In genomic region chr9:136044207-136044970, GRCh38 we compare ENCODE assay signal across 2 cellular contexts.
TF ChIP-seq lines count a peak whose summit lies in the region.

No MANE protein-coding gene starts in this region.

TF ChIP-seq in SK-N-SH, 30 proteins besides CTCF, POLR2A, EP300 and RAD21 (continued from another document):
- TF ChIP-seq, protein P1, sequence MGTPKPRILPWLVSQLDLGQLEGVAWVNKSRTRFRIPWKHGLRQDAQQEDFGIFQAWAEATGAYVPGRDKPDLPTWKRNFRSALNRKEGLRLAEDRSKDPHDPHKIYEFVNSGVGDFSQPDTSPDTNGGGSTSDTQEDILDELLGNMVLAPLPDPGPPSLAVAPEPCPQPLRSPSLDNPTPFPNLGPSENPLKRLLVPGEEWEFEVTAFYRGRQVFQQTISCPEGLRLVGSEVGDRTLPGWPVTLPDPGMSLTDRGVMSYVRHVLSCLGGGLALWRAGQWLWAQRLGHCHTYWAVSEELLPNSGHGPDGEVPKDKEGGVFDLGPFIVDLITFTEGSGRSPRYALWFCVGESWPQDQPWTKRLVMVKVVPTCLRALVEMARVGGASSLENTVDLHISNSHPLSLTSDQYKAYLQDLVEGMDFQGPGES (IDR thresholded peaks at IDR 0.05; ENCODE audit: low read depth, low read length): no peak
- no peak for TF ChIP-seq ZBTB33 (IDR thresholded peaks at IDR 0.05; ENCODE audit: borderline replicate concordance, low read depth)
- TF ChIP-seq JUND (IDR thresholded peaks at IDR 0.05): no peak
- no peak for TF ChIP-seq EZH2phosphoT487 (IDR thresholded peaks at IDR 0.05; ENCODE audit: borderline replicate concordance, low read depth)
- no peak for TF ChIP-seq ELF1 (IDR thresholded peaks at IDR 0.05)

TF ChIP-seq in SK-N-SH treated with all-trans-retinoic acid at 6 μM for 48 hours, 23 proteins besides CTCF, POLR2A, EP300 and RAD21 (continued from another document):
- no peak for TF ChIP-seq ZNF8 (CRISPR knock-in tag; IDR thresholded peaks at IDR 0.05)
- no peak for TF ChIP-seq ESRRG (CRISPR knock-in tag; IDR thresholded peaks at IDR 0.05)
- TF ChIP-seq ARNTL (CRISPR knock-in tag; IDR thresholded peaks at IDR 0.05; ENCODE audit: borderline replicate concordance, low read depth): no peak
- TF ChIP-seq ZNF70 (CRISPR knock-in tag; IDR thresholded peaks at IDR 0.05): no peak
- no peak for TF ChIP-seq OSR1 (CRISPR knock-in tag; IDR thresholded peaks at IDR 0.05)
- TF ChIP-seq CSRNP3 (CRISPR knock-in tag; IDR thresholded peaks at IDR 0.05): no peak
- no peak for TF ChIP-seq BACH2 (CRISPR knock-in tag; IDR thresholded peaks at IDR 0.05; ENCODE audit: borderline replicate concordance)
- TF ChIP-seq RARB (CRISPR knock-in tag; IDR thresholded peaks at IDR 0.05): no peak
- TF ChIP-seq, protein P2, sequence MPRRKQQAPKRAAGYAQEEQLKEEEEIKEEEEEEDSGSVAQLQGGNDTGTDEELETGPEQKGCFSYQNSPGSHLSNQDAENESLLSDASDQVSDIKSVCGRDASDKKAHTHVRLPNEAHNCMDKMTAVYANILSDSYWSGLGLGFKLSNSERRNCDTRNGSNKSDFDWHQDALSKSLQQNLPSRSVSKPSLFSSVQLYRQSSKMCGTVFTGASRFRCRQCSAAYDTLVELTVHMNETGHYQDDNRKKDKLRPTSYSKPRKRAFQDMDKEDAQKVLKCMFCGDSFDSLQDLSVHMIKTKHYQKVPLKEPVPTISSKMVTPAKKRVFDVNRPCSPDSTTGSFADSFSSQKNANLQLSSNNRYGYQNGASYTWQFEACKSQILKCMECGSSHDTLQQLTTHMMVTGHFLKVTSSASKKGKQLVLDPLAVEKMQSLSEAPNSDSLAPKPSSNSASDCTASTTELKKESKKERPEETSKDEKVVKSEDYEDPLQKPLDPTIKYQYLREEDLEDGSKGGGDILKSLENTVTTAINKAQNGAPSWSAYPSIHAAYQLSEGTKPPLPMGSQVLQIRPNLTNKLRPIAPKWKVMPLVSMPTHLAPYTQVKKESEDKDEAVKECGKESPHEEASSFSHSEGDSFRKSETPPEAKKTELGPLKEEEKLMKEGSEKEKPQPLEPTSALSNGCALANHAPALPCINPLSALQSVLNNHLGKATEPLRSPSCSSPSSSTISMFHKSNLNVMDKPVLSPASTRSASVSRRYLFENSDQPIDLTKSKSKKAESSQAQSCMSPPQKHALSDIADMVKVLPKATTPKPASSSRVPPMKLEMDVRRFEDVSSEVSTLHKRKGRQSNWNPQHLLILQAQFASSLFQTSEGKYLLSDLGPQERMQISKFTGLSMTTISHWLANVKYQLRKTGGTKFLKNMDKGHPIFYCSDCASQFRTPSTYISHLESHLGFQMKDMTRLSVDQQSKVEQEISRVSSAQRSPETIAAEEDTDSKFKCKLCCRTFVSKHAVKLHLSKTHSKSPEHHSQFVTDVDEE (CRISPR knock-in tag; IDR thresholded peaks at IDR 0.05): no peak
- no peak for TF ChIP-seq GLIS3 (CRISPR knock-in tag; IDR thresholded peaks at IDR 0.05)
- TF ChIP-seq ISL1 (CRISPR knock-in tag; IDR thresholded peaks at IDR 0.05): no peak
